Comparison of ENCODE assay signal across 18 cellular contexts in the genomic region with DNA sequence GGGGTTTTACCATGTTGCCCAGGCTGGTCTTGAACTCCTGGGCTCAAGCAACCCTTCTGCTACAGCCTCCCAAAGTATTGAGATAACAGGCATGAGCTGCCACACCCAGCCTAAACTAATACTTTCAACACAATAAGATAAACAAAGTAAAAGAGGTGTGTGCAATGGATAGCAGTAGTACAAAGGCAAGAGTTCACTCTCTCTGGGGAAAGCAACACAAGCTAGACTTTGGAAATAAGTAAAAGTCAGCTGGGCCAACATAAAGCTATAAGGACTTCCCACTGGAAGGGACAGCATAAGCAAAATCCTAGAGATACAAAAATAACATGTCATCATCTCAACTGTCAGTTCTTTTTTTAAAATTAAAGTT. TPM values are rescaled to one million over a fixed set of nuclear protein-coding genes. Genes with fewer than 3 reads are reported as not detected.
"Had no signal": no experiment of that assay in that cellular context is flagged by ENCODE, and none has a peak within 500 bp of the region (broad histone marks: within the 10 kb centered on the region; RNA-seq: fewer than 3 reads in every experiment).

No MANE protein-coding gene starts in this region.

- DNase-seq: caudate nucleus; effector CD4-positive, alpha-beta T cell; endodermal cell; immature natural killer cell; left ventricle myocardium superior; midbrain; naive thymus-derived CD4-positive, alpha-beta T cell; posterior cingulate gyrus; stimulated activated CD4-positive, alpha-beta T cell treated with anti-CD3 and anti-CD28 coated beads, Interleukin-2, amount 100 ng/mL, for 48 hours; stimulated activated naive CD8-positive, alpha-beta T cell treated with anti-CD3 and anti-CD28 coated beads, Interleukin-15, Interleukin-2, amounts not matched to agents 100 U/mL and 50 U/mL, for 24 hours; tibial artery had no signal

- H3K4me3 ChIP-seq: coronary artery, lung, suprapubic skin, tibial artery had no signal

- H3K9me3 Mint-ChIP-seq: endodermal cell had no signal

- H3K27me3 ChIP-seq: neutrophil, suprapubic skin, tibial artery had no signal

- H3K4me1 ChIP-seq: suprapubic skin, tibial artery had no signal

- H3K4me3 Mint-ChIP-seq: endodermal cell; immature natural killer cell; naive thymus-derived CD4-positive, alpha-beta T cell had no signal

- H3K36me3 Mint-ChIP-seq: immature natural killer cell; naive thymus-derived CD4-positive, alpha-beta T cell had no signal

- H3K27ac ChIP-seq: coronary artery, neutrophil, suprapubic skin, tibial artery had no signal

- FAIRE-seq: frontal cortex, keratinocyte had no signal

- H3K4me1 Mint-ChIP-seq: immature natural killer cell had no signal

- H3K27ac Mint-ChIP-seq: endodermal cell; immature natural killer cell; naive thymus-derived CD4-positive, alpha-beta T cell had no signal

- H3K36me3 ChIP-seq: neutrophil, suprapubic skin, tibial artery had no signal

- H3K9me3 ChIP-seq: neutrophil, suprapubic skin, tibial artery had no signal

RNA-seq across cellular contexts. Expression of a gene that starts 5.2 kb away (rescaled TPM):
- polyA plus RNA-seq: immature natural killer cell; keratinocyte; naive thymus-derived CD4-positive, alpha-beta T cell; neural cell had no signal
